In the genomic region with DNA sequence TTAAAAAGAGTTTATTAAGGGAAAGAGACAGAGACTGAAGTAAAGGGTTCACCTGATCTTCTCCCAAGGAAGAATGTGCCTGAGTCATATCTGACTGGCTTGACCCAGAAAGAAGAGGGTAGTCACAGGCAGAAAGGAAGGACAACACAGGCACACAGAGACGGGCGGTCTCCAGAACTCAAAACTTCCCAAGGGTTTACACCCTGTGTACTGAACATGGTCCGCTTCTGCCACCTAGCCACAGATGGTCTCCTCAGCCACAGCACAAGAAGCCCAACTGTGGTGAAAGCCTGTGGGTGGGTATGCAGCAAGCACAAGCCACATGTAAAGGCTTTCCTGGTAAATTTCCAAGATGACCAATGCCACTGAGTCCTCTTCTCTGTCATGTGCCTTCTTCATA, we compare ENCODE assay signal across 9 cellular contexts. TPM values are rescaled to one million over a fixed set of nuclear protein-coding genes. Genes with fewer than 3 reads are reported as not detected.
DNase-seq lines count a peak whose midpoint lies in the region; ATAC-seq and TF ChIP-seq lines count a peak whose summit lies in the region.
"Had no signal": no experiment of that assay in that cellular context is flagged by ENCODE, and none has a peak within 500 bp of the region (broad histone marks: within the 10 kb centered on the region; RNA-seq: fewer than 3 reads in every experiment).

No MANE protein-coding gene starts in this region.

- DNase-seq in AG10803 (ENCODE audit: low read depth) (peak; percentile 82), HT-29 (ENCODE audit: low spot score) (peak; percentile 35), astrocyte of the spinal cord (ENCODE audit: low read depth, low spot score) (peak; percentile 59), kidney glomerular epithelial cell (lab: John Stamatoyannopoulos, UW) (peak; percentile 41), hepatic stellate cell (ENCODE audit: low spot score) (no peak), SK-N-DZ (ENCODE audit: low spot score) (no peak)
- DNase-seq: activated B cell treated with CpG ODN at 0.5 μM for 24 hours had no signal

- in situ Hi-C loops in astrocyte of the spinal cord (cut with HindIII; ENCODE audit: low sequenced_read_pairs), result no loop called here

- no peak overlapping the region for H3K4me3 ChIP-seq in AG10803 (ENCODE audit: low read length)
- no peak overlapping the region for H3K4me3 ChIP-seq in astrocyte of the spinal cord (ENCODE audit: low read depth, low read length)

- TF ChIP-seq CTCF in AG10803 (conservative IDR thresholded peaks at IDR 0.05; ENCODE audit: low read length), result peak; percentile 65
- peak; percentile 54 for TF ChIP-seq CTCF in astrocyte of the spinal cord (IDR thresholded peaks at IDR 0.05; ENCODE audit: low read depth, low read length)

- ATAC-seq in HG03457 (IDR thresholded peaks at IDR 0.05; ENCODE audit: unreplicated experiment) (no peak), HG03108 (IDR thresholded peaks at IDR 0.05; ENCODE audit: unreplicated experiment) (no peak)

RNA-seq across cellular contexts. Expression of a gene that starts 17.2 kb away (rescaled TPM):
- total RNA-seq in HT-29 (2014; rRNA removed; shearing (Covaris generic)), result 1.1 and 4.2 TPM in 2 replicates
- polyA plus RNA-seq in SK-N-DZ (2014; cell fraction: cytosol; rRNA removed), result 0.92 and 1.1 TPM in 2 replicates
- polyA plus RNA-seq in SK-N-DZ (2014; cell fraction: nucleus; rRNA removed), result 8.3 and 8.8 TPM in 2 replicates

RNA-seq across cellular contexts. Expression of a gene that starts 20.4 kb away (rescaled TPM):
- total RNA-seq in HT-29 (2014; rRNA removed; shearing (Covaris generic)), result not detected in 2 replicates
- polyA plus RNA-seq in SK-N-DZ (2014; cell fraction: cytosol; rRNA removed), result not detected in 2 replicates
- not detected in 2 replicates for polyA plus RNA-seq in SK-N-DZ (2014; cell fraction: nucleus; rRNA removed)
- total RNA-seq: activated B cell treated with CpG ODN at 0.5 μM for 24 hours had no signal

RNA-seq across cellular contexts. Expression of a gene that starts 31.2 kb away (rescaled TPM):
- total RNA-seq in HT-29 (2014; rRNA removed; shearing (Covaris generic)), result not detected in 2 replicates
- 0.56 TPM in 1 of 2 replicates, not detected in the other for polyA plus RNA-seq in SK-N-DZ (2014; cell fraction: cytosol; rRNA removed)
- polyA plus RNA-seq in SK-N-DZ (2014; cell fraction: nucleus; rRNA removed), result 1.2 TPM in 1 of 2 replicates, not detected in the other
- total RNA-seq: activated B cell treated with CpG ODN at 0.5 μM for 24 hours had no signal

RNA-seq across cellular contexts. Expression of a gene that starts 50.3 kb away (rescaled TPM):
- total RNA-seq in HT-29 (2014; rRNA removed; shearing (Covaris generic)), result 14.5 and 20.2 TPM in 2 replicates
- polyA plus RNA-seq in SK-N-DZ (2014; cell fraction: cytosol; rRNA removed), result 26.7 and 27.5 TPM in 2 replicates
- 18.7 and 21.6 TPM in 2 replicates for polyA plus RNA-seq in SK-N-DZ (2014; cell fraction: nucleus; rRNA removed)

RNA-seq across cellular contexts. Expression of a gene that starts 50.9 kb away (rescaled TPM):
- 18.5 and 21.8 TPM in 2 replicates for total RNA-seq in HT-29 (2014; rRNA removed; shearing (Covaris generic))
- 16.6 and 17.9 TPM in 2 replicates for polyA plus RNA-seq in SK-N-DZ (2014; cell fraction: cytosol; rRNA removed)
- polyA plus RNA-seq in SK-N-DZ (2014; cell fraction: nucleus; rRNA removed), result 20.3 and 32.1 TPM in 2 replicates

Comparison
In these comparisons a context has a peak if more than half of its experiments do, and no peak if none do; other contexts are left out.
1. DNase-seq: peak in AG10803 (single experiment), HT-29 (single experiment), astrocyte of the spinal cord (single experiment) and kidney glomerular epithelial cell (single experiment); none in hepatic stellate cell (single experiment) and SK-N-DZ (single experiment).